Comparison of ENCODE assay signal across 21 cellular contexts in genomic region chr19:28103916-28104315, GRCh38.
"Had no signal": no experiment of that assay in that cellular context is flagged by ENCODE, and none has a peak within 500 bp of the region (broad histone marks: within the 10 kb centered on the region; RNA-seq: fewer than 3 reads in every experiment).

No MANE protein-coding gene starts in this region.

- H3K4me1 Mint-ChIP-seq: activated CD4-positive, alpha-beta T cell treated with anti-CD3 and anti-CD28 coated beads for 36 hours; immature natural killer cell; naive B cell; stimulated activated naive B cell treated with anti-CD40 and anti-IgM and Interleukin-4, amounts not matched to agents 10 μg/mL and 1 μg/mL and 100 μg/mL, for 72 hours; T-cell had no signal

- H3K27ac Mint-ChIP-seq: activated CD4-positive, alpha-beta T cell treated with anti-CD3 and anti-CD28 coated beads for 36 hours; activated CD8-positive, alpha-beta T cell treated with anti-CD3 and anti-CD28 coated beads, Interleukin-2, amount 10 ng/mL, durations not matched to agents 7 days and 5 days; immature natural killer cell; naive B cell; progenitor cell of endocrine pancreas; stimulated activated naive B cell treated with anti-CD40 and anti-IgM and Interleukin-4, amounts not matched to agents 10 μg/mL and 1 μg/mL and 100 μg/mL, for 72 hours; T-cell had no signal

- H3K27me3 Mint-ChIP-seq: activated CD4-positive, alpha-beta T cell treated with anti-CD3 and anti-CD28 coated beads for 36 hours; naive B cell; stimulated activated naive B cell treated with anti-CD40 and anti-IgM and Interleukin-4, amounts not matched to agents 10 μg/mL and 1 μg/mL and 100 μg/mL, for 72 hours; T-cell had no signal

- H3K27me3 ChIP-seq: gastrocnemius medialis, spleen, tibial nerve had no signal

- H3K36me3 ChIP-seq: gastrocnemius medialis, spleen, tibial nerve had no signal

- ATAC-seq: activated CD4-positive, alpha-beta T cell treated with anti-CD3 and anti-CD28 coated beads for 36 hours; activated CD8-positive, alpha-beta T cell treated with anti-CD3 and anti-CD28 coated beads, Interleukin-2, amount 10 ng/mL, durations not matched to agents 7 days and 5 days; gastrocnemius medialis; left cardiac atrium; sciatic nerve; stimulated activated naive B cell treated with anti-CD40 and anti-IgM and Interleukin-4, amounts not matched to agents 10 μg/mL and 1 μg/mL and 100 μg/mL, for 72 hours; T-cell had no signal

- H3K9me3 Mint-ChIP-seq: stimulated activated naive B cell treated with anti-CD40 and anti-IgM and Interleukin-4, amounts not matched to agents 10 μg/mL and 1 μg/mL and 100 μg/mL, for 72 hours had no signal

- H3K9me3 ChIP-seq: gastrocnemius medialis, tibial nerve had no signal

- H3K4me1 ChIP-seq: gastrocnemius medialis, spleen, tibial nerve had no signal

- H3K4me3 ChIP-seq: coronary artery, gastrocnemius medialis, lung, spleen, tibial nerve had no signal

- H3K27ac ChIP-seq: coronary artery, epithelial cell of prostate, gastrocnemius medialis, spleen, tibial nerve, VCaP had no signal

- H3K4me3 Mint-ChIP-seq: activated CD4-positive, alpha-beta T cell treated with anti-CD3 and anti-CD28 coated beads for 36 hours; activated CD8-positive, alpha-beta T cell treated with anti-CD3 and anti-CD28 coated beads, Interleukin-2, amount 10 ng/mL, durations not matched to agents 7 days and 5 days; immature natural killer cell; stimulated activated naive B cell treated with anti-CD40 and anti-IgM and Interleukin-4, amounts not matched to agents 10 μg/mL and 1 μg/mL and 100 μg/mL, for 72 hours; T-cell had no signal

- DNase-seq: activated CD4-positive, alpha-beta T cell treated with anti-CD3 and anti-CD28 coated beads for 36 hours; activated CD8-positive, alpha-beta T cell treated with anti-CD3 and anti-CD28 coated beads, Interleukin-2, amount 10 ng/mL, durations not matched to agents 7 days and 5 days; activated naive CD4-positive, alpha-beta T cell treated with Interleukin-2 at 50 U/mL for 16 hours; effector CD4-positive, alpha-beta T cell; gastrocnemius medialis; immature natural killer cell; left cardiac atrium; naive B cell; nucleus accumbens; spleen; stimulated activated CD4-positive, alpha-beta T cell treated with anti-CD3 and anti-CD28 coated beads, Interleukin-1b, Interleukin-23, amount 100 ng/mL, for 48 hours; stimulated activated naive B cell treated with anti-CD40 and anti-IgM and Interleukin-4, amounts not matched to agents 10 μg/mL and 1 μg/mL and 100 μg/mL, for 72 hours; T-cell; T1000 had no signal

- H3K36me3 Mint-ChIP-seq: immature natural killer cell; naive B cell; stimulated activated naive B cell treated with anti-CD40 and anti-IgM and Interleukin-4, amounts not matched to agents 10 μg/mL and 1 μg/mL and 100 μg/mL, for 72 hours; T-cell had no signal
